Comparison of ENCODE assay signal across 11 cellular contexts in genomic region chr9:74942801-74943200, GRCh38. TPM values are rescaled to one million over a fixed set of nuclear protein-coding genes. Genes with fewer than 3 reads are reported as not detected.
DNase-seq lines count a peak whose midpoint lies in the region; ATAC-seq lines count a peak whose summit lies in the region.
"Had no signal": no experiment of that assay in that cellular context is flagged by ENCODE, and none has a peak within 500 bp of the region (broad histone marks: within the 10 kb centered on the region; RNA-seq: fewer than 3 reads in every experiment).

No MANE protein-coding gene starts in this region.

- H3K36me3 Mint-ChIP-seq in activated CD8-positive, alpha-beta memory T cell treated with anti-CD3 and anti-CD28 coated beads, Interleukin-2, amount 10 ng/mL, durations not matched to agents 7 days and 5 days = peaks cover 22% of the 10 kb centered on the region
- H3K36me3 Mint-ChIP-seq in activated CD4-positive, alpha-beta T cell treated with anti-CD3 and anti-CD28 coated beads, Interleukin-2, amount 10 ng/mL, durations not matched to agents 24 days and 14 days (ENCODE audit: low read depth) = peaks cover 5% of the 10 kb centered on the region
- no peaks in the 10 kb centered on the region for H3K36me3 Mint-ChIP-seq in effector memory CD8-positive, alpha-beta T cell (ENCODE audit: insufficient read depth)

- H3K4me1 Mint-ChIP-seq in activated CD8-positive, alpha-beta memory T cell treated with anti-CD3 and anti-CD28 coated beads, Interleukin-2, amount 10 ng/mL, durations not matched to agents 7 days and 5 days = peaks cover 23% of the 10 kb centered on the region
- peaks cover 10% of the 10 kb centered on the region for H3K4me1 Mint-ChIP-seq in activated CD4-positive, alpha-beta T cell treated with anti-CD3 and anti-CD28 coated beads, Interleukin-2, amount 10 ng/mL, durations not matched to agents 24 days and 14 days
- peaks cover 8 to 10% of the 10 kb centered on the region in 2 donors for H3K4me1 Mint-ChIP-seq in effector memory CD8-positive, alpha-beta T cell (ENCODE audit: low read depth in 2 of 2)

- H3K27ac Mint-ChIP-seq in activated CD8-positive, alpha-beta memory T cell treated with anti-CD3 and anti-CD28 coated beads, Interleukin-2, amount 10 ng/mL, durations not matched to agents 7 days and 5 days = peak overlapping the region; percentile 6
- no peak overlapping the region for H3K27ac Mint-ChIP-seq in activated CD4-positive, alpha-beta T cell treated with anti-CD3 and anti-CD28 coated beads, Interleukin-2, amount 10 ng/mL, durations not matched to agents 24 days and 14 days
- peak overlapping the region; percentile 69 to 76 for H3K27ac Mint-ChIP-seq in effector memory CD8-positive, alpha-beta T cell

- in situ Hi-C loops in ACHN (cut with HindIII; ENCODE audit: low pct_ligation_motif_present, low pct_unique_long_range_greater_than_20kb, low sequenced_read_pairs) = no loop called here

- H3K9me3 Mint-ChIP-seq in activated CD8-positive, alpha-beta memory T cell treated with anti-CD3 and anti-CD28 coated beads, Interleukin-2, amount 10 ng/mL, durations not matched to agents 7 days and 5 days (ENCODE audit: low read depth) = no peaks in the 10 kb centered on the region
- peaks cover 9% of the 10 kb centered on the region for H3K9me3 Mint-ChIP-seq in activated CD4-positive, alpha-beta T cell treated with anti-CD3 and anti-CD28 coated beads, Interleukin-2, amount 10 ng/mL, durations not matched to agents 24 days and 14 days
- peaks cover 0 to 3% of the 10 kb centered on the region in 2 donors for H3K9me3 Mint-ChIP-seq in effector memory CD8-positive, alpha-beta T cell

- peak; percentile 92 for ATAC-seq in activated CD8-positive, alpha-beta memory T cell treated with anti-CD3 and anti-CD28 coated beads, Interleukin-2, amount 10 ng/mL, durations not matched to agents 7 days and 5 days
- ATAC-seq in effector memory CD8-positive, alpha-beta T cell (replicated peaks) = peak; percentile 88
- ATAC-seq: esophagus mucosa, lower lobe of right lung had no signal

- CTCF ChIA-PET in activated CD8-positive, alpha-beta memory T cell treated with anti-CD3 and anti-CD28 coated beads, Interleukin-2, amount 10 ng/mL, durations not matched to agents 7 days and 5 days (lab: Charles Lee) = interaction anchor here (2.3 kb wide), 1 partner anchor 9 kb away, joined by 9 read pairs; the partner anchor contains the start of gene C9orf40

- no peaks in the 10 kb centered on the region for H3K27me3 Mint-ChIP-seq in activated CD8-positive, alpha-beta memory T cell treated with anti-CD3 and anti-CD28 coated beads, Interleukin-2, amount 10 ng/mL, durations not matched to agents 7 days and 5 days
- peaks cover 6% of the 10 kb centered on the region for H3K27me3 Mint-ChIP-seq in activated CD4-positive, alpha-beta T cell treated with anti-CD3 and anti-CD28 coated beads, Interleukin-2, amount 10 ng/mL, durations not matched to agents 24 days and 14 days
- no peaks in the 10 kb centered on the region for H3K27me3 Mint-ChIP-seq in effector memory CD8-positive, alpha-beta T cell

- DNase-seq in activated CD8-positive, alpha-beta memory T cell treated with anti-CD3 and anti-CD28 coated beads, Interleukin-2, amount 10 ng/mL, durations not matched to agents 7 days and 5 days = peak; percentile 71
- no peak for DNase-seq in activated CD8-positive, alpha-beta memory T cell treated with anti-CD3 and anti-CD28 coated beads, Interleukin-2, amount 50 U/mL, for 48 hours
- peak; percentile 65 for DNase-seq in activated CD4-positive, alpha-beta T cell treated with anti-CD3 and anti-CD28 coated beads, Interleukin-2, amount 10 ng/mL, durations not matched to agents 24 days and 14 days
- peak in 1 of 3 experiments; percentile 8 for DNase-seq in effector memory CD8-positive, alpha-beta T cell
- peak; percentile 7 to 36 for DNase-seq in stimulated activated CD8-positive, alpha-beta memory T cell treated with anti-CD3 and anti-CD28 coated beads, Interleukin-15, amount 100 ng/mL, for 4 hours (ENCODE audit: low read depth in 2 of 2)
- no peak for DNase-seq in nucleus accumbens (lab: John Stamatoyannopoulos, UW)
- DNase-seq in ACHN = no peak
- no peak for DNase-seq in iPS-NIHi11 (ENCODE audit: low spot score)
- DNase-seq: lower lobe of right lung, MG63 had no signal

- intact Hi-C loops in activated CD4-positive, alpha-beta T cell treated with anti-CD3 and anti-CD28 coated beads, Interleukin-2, amount 10 ng/mL, durations not matched to agents 24 days and 14 days (cut with micrococcal nuclease) = no loop called here

- no peak overlapping the region for H3K4me3 Mint-ChIP-seq in activated CD8-positive, alpha-beta memory T cell treated with anti-CD3 and anti-CD28 coated beads, Interleukin-2, amount 10 ng/mL, durations not matched to agents 7 days and 5 days
- H3K4me3 Mint-ChIP-seq in activated CD4-positive, alpha-beta T cell treated with anti-CD3 and anti-CD28 coated beads, Interleukin-2, amount 10 ng/mL, durations not matched to agents 24 days and 14 days = no peak overlapping the region
- H3K4me3 Mint-ChIP-seq in effector memory CD8-positive, alpha-beta T cell = no peak overlapping the region

RNA-seq across cellular contexts. Expression of gene C9orf40, which starts 9.9 kb away (rescaled TPM):
- 10 to 100 TPM; 19.0 to 25.5 TPM for total RNA-seq in activated CD8-positive, alpha-beta memory T cell treated with anti-CD3 and anti-CD28 coated beads, Interleukin-2, amount 10 ng/mL, durations not matched to agents 7 days and 5 days
- total RNA-seq in activated CD4-positive, alpha-beta T cell treated with anti-CD3 and anti-CD28 coated beads, Interleukin-2, amount 10 ng/mL, durations not matched to agents 24 days and 14 days = 19.6 and 20.0 TPM in 2 replicates

RNA-seq across cellular contexts. Expression of gene TRPM6, which starts 55.1 kb away (rescaled TPM):
- total RNA-seq in activated CD8-positive, alpha-beta memory T cell treated with anti-CD3 and anti-CD28 coated beads, Interleukin-2, amount 10 ng/mL, durations not matched to agents 7 days and 5 days = not detected
- total RNA-seq in activated CD4-positive, alpha-beta T cell treated with anti-CD3 and anti-CD28 coated beads, Interleukin-2, amount 10 ng/mL, durations not matched to agents 24 days and 14 days = 0.05 TPM in 1 of 2 replicates, not detected in the other

Comparison
In these comparisons a context has a peak if more than half of its experiments do, and no peak if none do; other contexts are left out.
1. DNase-seq: peak in activated CD8-positive, alpha-beta memory T cell treated with anti-CD3 and anti-CD28 coated beads, Interleukin-2, amount 10 ng/mL, durations not matched to agents 7 days and 5 days (single experiment), activated CD4-positive, alpha-beta T cell treated with anti-CD3 and anti-CD28 coated beads, Interleukin-2, amount 10 ng/mL, durations not matched to agents 24 days and 14 days (single experiment) and stimulated activated CD8-positive, alpha-beta memory T cell treated with anti-CD3 and anti-CD28 coated beads, Interleukin-15, amount 100 ng/mL, for 4 hours (2 of 2); none in activated CD8-positive, alpha-beta memory T cell treated with anti-CD3 and anti-CD28 coated beads, Interleukin-2, amount 50 U/mL, for 48 hours (single experiment), nucleus accumbens (0 of 56), ACHN (single experiment) and iPS-NIHi11 (single experiment).